In the genomic region with DNA sequence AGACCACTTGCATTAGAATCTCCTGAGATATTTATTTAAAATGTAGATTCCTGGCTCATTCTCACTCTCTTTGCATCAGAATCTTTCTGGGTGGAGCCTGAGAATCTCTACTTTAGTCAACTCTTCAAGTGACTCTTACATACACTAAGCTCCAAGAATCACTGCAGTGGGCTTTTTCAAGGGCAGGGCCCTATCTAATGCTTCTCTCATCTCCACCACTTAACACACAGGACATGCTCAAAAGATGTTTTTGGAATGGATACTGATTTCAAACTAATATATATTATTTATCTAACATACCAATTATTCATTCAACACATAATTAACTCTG, we compare ENCODE assay signal across 25 cellular contexts.
"Had no signal": no experiment of that assay in that cellular context is flagged by ENCODE, and none has a peak within 500 bp of the region (broad histone marks: within the 10 kb centered on the region; RNA-seq: fewer than 3 reads in every experiment).

No MANE protein-coding gene starts in this region.

- H3K27ac ChIP-seq: colonic mucosa, coronary artery, dorsolateral prefrontal cortex, epithelial cell of prostate, esophagus muscularis mucosa, esophagus squamous epithelium, foreskin keratinocyte, gastrocnemius medialis, gastroesophageal sphincter, heart left ventricle, heart right ventricle, hepatocyte had no signal

- H3K79me2 ChIP-seq: hepatocyte had no signal

- H3K4me2 ChIP-seq: hepatocyte had no signal

- ATAC-seq: effector memory CD8-positive, alpha-beta T cell; esophagus mucosa; foreskin keratinocyte; gastrocnemius medialis; gastroesophageal sphincter; heart left ventricle; heart right ventricle had no signal

- H3K4me1 Mint-ChIP-seq: endodermal cell had no signal

- DNase-seq: colonic mucosa; cortex of kidney; dermis blood vessel endothelial cell; dorsolateral prefrontal cortex; effector CD4-positive, alpha-beta T cell; effector CD8-positive, alpha-beta T cell; effector memory CD4-positive, alpha-beta T cell; effector memory CD8-positive, alpha-beta T cell; endodermal cell; esophagus squamous epithelium; foreskin fibroblast; foreskin keratinocyte; foreskin melanocyte; gastrocnemius medialis; glutamatergic neuron; head of caudate nucleus; heart left ventricle; heart right ventricle had no signal

- H3K4me3 Mint-ChIP-seq: dendritic cell treated with granulocyte-macrophage colony-stimulating factor and Interleukin-4, amounts not matched to agents 40 ng/mL and 50 ng/mL, for 4 days; effector memory CD8-positive, alpha-beta T cell; endodermal cell had no signal

- H3K9me3 Mint-ChIP-seq: dendritic cell treated with granulocyte-macrophage colony-stimulating factor and Interleukin-4, amounts not matched to agents 40 ng/mL and 50 ng/mL, for 4 days; effector memory CD8-positive, alpha-beta T cell; endodermal cell had no signal

- H3K9me3 ChIP-seq: colonic mucosa, esophagus muscularis mucosa, esophagus squamous epithelium, gastrocnemius medialis, gastroesophageal sphincter, heart right ventricle had no signal

- H3K36me3 ChIP-seq: colonic mucosa, esophagus muscularis mucosa, esophagus squamous epithelium, gastrocnemius medialis, gastroesophageal sphincter, heart left ventricle, heart right ventricle had no signal

- H3K4me3 ChIP-seq: colonic mucosa, coronary artery, dorsolateral prefrontal cortex, esophagus muscularis mucosa, esophagus squamous epithelium, gastrocnemius medialis, gastroesophageal sphincter, heart left ventricle, heart right ventricle, hepatocyte had no signal

- H3K27ac Mint-ChIP-seq: dendritic cell treated with granulocyte-macrophage colony-stimulating factor and Interleukin-4, amounts not matched to agents 40 ng/mL and 50 ng/mL, for 4 days; effector memory CD8-positive, alpha-beta T cell; endodermal cell had no signal

- H3K27me3 ChIP-seq: colonic mucosa, dorsolateral prefrontal cortex, esophagus muscularis mucosa, esophagus squamous epithelium, gastrocnemius medialis, gastroesophageal sphincter, heart left ventricle, heart right ventricle, hepatocyte had no signal

- H2AFZ ChIP-seq: hepatocyte had no signal

- H3K4me1 ChIP-seq: colonic mucosa, esophagus muscularis mucosa, esophagus squamous epithelium, foreskin keratinocyte, gastrocnemius medialis had no signal

- H3K27me3 Mint-ChIP-seq: dendritic cell treated with granulocyte-macrophage colony-stimulating factor and Interleukin-4, amounts not matched to agents 40 ng/mL and 50 ng/mL, for 4 days had no signal
